Comparison of ENCODE assay signal across 17 cellular contexts in genomic region chrX:46715997-46716396, GRCh38. TPM values are rescaled to one million over a fixed set of nuclear protein-coding genes. Genes with fewer than 3 reads are reported as not detected.
DNase-seq lines count a peak whose midpoint lies in the region; FAIRE-seq and TF ChIP-seq lines count a peak whose summit lies in the region.
"Had no signal": no experiment of that assay in that cellular context is flagged by ENCODE, and none has a peak within 500 bp of the region (broad histone marks: within the 10 kb centered on the region; RNA-seq: fewer than 3 reads in every experiment).

No MANE protein-coding gene starts in this region.

- TF ChIP-seq CTCF in GM10266 (IDR thresholded peaks at IDR 0.05; ENCODE audit: control insufficient read depth, insufficient read depth, low read depth, missing control alignments): no peak

- peaks cover 21% of the 10 kb centered on the region for H3K36me3 Mint-ChIP-seq in activated CD4-positive, alpha-beta memory T cell treated with anti-CD3 and anti-CD28 coated beads, Interleukin-2, amount 10 ng/mL, durations not matched to agents 7 days and 5 days (ENCODE audit: low read depth)
- peaks cover 4% of the 10 kb centered on the region for H3K36me3 Mint-ChIP-seq in activated CD4-positive, alpha-beta memory T cell treated with anti-CD3 and anti-CD28 coated beads for 36 hours
- peaks cover 28% of the 10 kb centered on the region for H3K36me3 Mint-ChIP-seq in activated T-helper 2 cell treated with anti-CD3 and anti-CD28 coated beads, Interferon-gamma antibody, Interleukin-2, Interleukin-4, amounts not matched to agents 10 μg/mL and 5 μg/mL and 100 μg/mL, durations not matched to agents 14 hours and 24 hours and 36 hours (ENCODE audit: low read depth)
- H3K36me3 Mint-ChIP-seq: CD8-positive, alpha-beta memory T cell had no signal

- DNase-seq in activated CD4-positive, alpha-beta memory T cell treated with anti-CD3 and anti-CD28 coated beads, Interleukin-2, amount 10 ng/mL, durations not matched to agents 7 days and 5 days: no peak
- DNase-seq in activated CD4-positive, alpha-beta memory T cell treated with anti-CD3 and anti-CD28 coated beads for 36 hours: no peak
- DNase-seq in GM12892 (ENCODE audit: insufficient read length) (no peak), NCI-H187 treated with DMSO at 0.1 percent for 48 hours (lab: John Stamatoyannopoulos, UW) (no peak), GM10266 (ENCODE audit: extremely low spot score) (no peak)
- DNase-seq in activated T-helper 2 cell treated with anti-CD3 and anti-CD28 coated beads, Interferon-gamma antibody, Interleukin-2, Interleukin-4, amounts not matched to agents 10 μg/mL and 5 μg/mL and 100 μg/mL, durations not matched to agents 14 hours and 24 hours and 36 hours (ENCODE audit: low spot score): no peak
- DNase-seq in activated naive CD4-positive, alpha-beta T cell (lab: John Stamatoyannopoulos, UW): no peak
- DNase-seq: CD8-positive, alpha-beta memory T cell; DMS53; H7; HFFc6; IMR-90; NCI-H1092; NCI-H146; NCI-H2227 treated with DMSO at 0.1 percent for 48 hours; NCI-H510A treated with DMSO at 0.1 percent for 48 hours; NCI-H774 had no signal

- no peak overlapping the region for H3K4me3 Mint-ChIP-seq in activated CD4-positive, alpha-beta memory T cell treated with anti-CD3 and anti-CD28 coated beads, Interleukin-2, amount 10 ng/mL, durations not matched to agents 7 days and 5 days
- no peak overlapping the region for H3K4me3 Mint-ChIP-seq in activated CD4-positive, alpha-beta memory T cell treated with anti-CD3 and anti-CD28 coated beads for 36 hours
- H3K4me3 Mint-ChIP-seq in activated T-helper 2 cell treated with anti-CD3 and anti-CD28 coated beads, Interferon-gamma antibody, Interleukin-2, Interleukin-4, amounts not matched to agents 10 μg/mL and 5 μg/mL and 100 μg/mL, durations not matched to agents 14 hours and 24 hours and 36 hours (ENCODE audit: low read depth): peak overlapping the region; percentile 30
- H3K4me3 Mint-ChIP-seq: CD8-positive, alpha-beta memory T cell; HFFc6 had no signal

- POLR2A ChIA-PET in activated CD4-positive, alpha-beta memory T cell treated with anti-CD3 and anti-CD28 coated beads, Interleukin-2, amount 10 ng/mL, durations not matched to agents 7 days and 5 days (lab: Charles Lee): no interaction called here
- POLR2A ChIA-PET in activated CD4-positive, alpha-beta memory T cell treated with anti-CD3 and anti-CD28 coated beads for 36 hours (lab: Charles Lee): no interaction called here

- intact Hi-C loops in activated CD4-positive, alpha-beta memory T cell treated with anti-CD3 and anti-CD28 coated beads for 36 hours (cut with micrococcal nuclease): loop anchor here (10.0 kb wide), 1 partner anchor 79 kb away; no protein-coding TSS in a partner anchor
- intact Hi-C loops in activated T-helper 2 cell treated with anti-CD3 and anti-CD28 coated beads, Interferon-gamma antibody, Interleukin-2, Interleukin-4, amounts not matched to agents 10 μg/mL and 5 μg/mL and 100 μg/mL, durations not matched to agents 14 hours and 24 hours and 36 hours (cut with micrococcal nuclease): loop anchor here (1.0 to 2.0 kb wide), 2 partner anchors 11 to 43 kb away; partner anchors contain the start of gene SLC9A7

- peaks cover 3% of the 10 kb centered on the region for H3K9me3 Mint-ChIP-seq in activated CD4-positive, alpha-beta memory T cell treated with anti-CD3 and anti-CD28 coated beads, Interleukin-2, amount 10 ng/mL, durations not matched to agents 7 days and 5 days
- no peaks in the 10 kb centered on the region for H3K9me3 Mint-ChIP-seq in activated CD4-positive, alpha-beta memory T cell treated with anti-CD3 and anti-CD28 coated beads for 36 hours
- no peaks in the 10 kb centered on the region for H3K9me3 Mint-ChIP-seq in activated T-helper 2 cell treated with anti-CD3 and anti-CD28 coated beads, Interferon-gamma antibody, Interleukin-2, Interleukin-4, amounts not matched to agents 10 μg/mL and 5 μg/mL and 100 μg/mL, durations not matched to agents 14 hours and 24 hours and 36 hours
- H3K9me3 Mint-ChIP-seq: HFFc6 had no signal

- H3K27me3 Mint-ChIP-seq in activated CD4-positive, alpha-beta memory T cell treated with anti-CD3 and anti-CD28 coated beads, Interleukin-2, amount 10 ng/mL, durations not matched to agents 7 days and 5 days: no peaks in the 10 kb centered on the region
- H3K27me3 Mint-ChIP-seq in activated CD4-positive, alpha-beta memory T cell treated with anti-CD3 and anti-CD28 coated beads for 36 hours: no peaks in the 10 kb centered on the region
- H3K27me3 Mint-ChIP-seq in activated T-helper 2 cell treated with anti-CD3 and anti-CD28 coated beads, Interferon-gamma antibody, Interleukin-2, Interleukin-4, amounts not matched to agents 10 μg/mL and 5 μg/mL and 100 μg/mL, durations not matched to agents 14 hours and 24 hours and 36 hours (ENCODE audit: low read depth): no peaks in the 10 kb centered on the region

- peak; percentile 65 for FAIRE-seq in GM12892 (lab: Jason Lieb, UNC)

- H3K4me1 Mint-ChIP-seq in activated CD4-positive, alpha-beta memory T cell treated with anti-CD3 and anti-CD28 coated beads, Interleukin-2, amount 10 ng/mL, durations not matched to agents 7 days and 5 days: peaks cover 62% of the 10 kb centered on the region
- H3K4me1 Mint-ChIP-seq in activated CD4-positive, alpha-beta memory T cell treated with anti-CD3 and anti-CD28 coated beads for 36 hours (ENCODE audit: low read depth): peaks cover 55% of the 10 kb centered on the region
- peaks cover 64% of the 10 kb centered on the region for H3K4me1 Mint-ChIP-seq in activated T-helper 2 cell treated with anti-CD3 and anti-CD28 coated beads, Interferon-gamma antibody, Interleukin-2, Interleukin-4, amounts not matched to agents 10 μg/mL and 5 μg/mL and 100 μg/mL, durations not matched to agents 14 hours and 24 hours and 36 hours (ENCODE audit: low read depth)

- no peak for TF ChIP-seq POLR2A in GM12892 (IDR thresholded peaks at IDR 0.05; ENCODE audit: low read depth, low read length)

- CTCF ChIA-PET in activated CD4-positive, alpha-beta memory T cell treated with anti-CD3 and anti-CD28 coated beads, Interleukin-2, amount 10 ng/mL, durations not matched to agents 7 days and 5 days (lab: Charles Lee): no interaction called here
- CTCF ChIA-PET in activated CD4-positive, alpha-beta memory T cell treated with anti-CD3 and anti-CD28 coated beads for 36 hours (lab: Charles Lee): interaction anchor here (0.8 kb wide), 1 partner anchor 120 kb away, joined by 3 read pairs; no protein-coding TSS in a partner anchor

- H3K27ac Mint-ChIP-seq in activated CD4-positive, alpha-beta memory T cell treated with anti-CD3 and anti-CD28 coated beads, Interleukin-2, amount 10 ng/mL, durations not matched to agents 7 days and 5 days: peak overlapping the region; percentile 61
- H3K27ac Mint-ChIP-seq in activated CD4-positive, alpha-beta memory T cell treated with anti-CD3 and anti-CD28 coated beads for 36 hours: no peak overlapping the region
- H3K27ac Mint-ChIP-seq in activated T-helper 2 cell treated with anti-CD3 and anti-CD28 coated beads, Interferon-gamma antibody, Interleukin-2, Interleukin-4, amounts not matched to agents 10 μg/mL and 5 μg/mL and 100 μg/mL, durations not matched to agents 14 hours and 24 hours and 36 hours: peak overlapping the region; percentile 55
- H3K27ac Mint-ChIP-seq: CD8-positive, alpha-beta memory T cell; HFFc6 had no signal

RNA-seq across cellular contexts. Expression of gene SLC9A7, which starts 42.9 kb away (rescaled TPM):
- 10 to 100 TPM; 10.8 to 12.0 TPM for total RNA-seq in activated CD4-positive, alpha-beta memory T cell treated with anti-CD3 and anti-CD28 coated beads, Interleukin-2, amount 10 ng/mL, durations not matched to agents 7 days and 5 days
- 10 to 100 TPM; 17.7 to 17.8 TPM for total RNA-seq in activated CD4-positive, alpha-beta memory T cell treated with anti-CD3 and anti-CD28 coated beads for 36 hours
- 23.1 TPM for polyA plus RNA-seq in GM12892 (2012; ENCODE audit: missing spikeins)
- total RNA-seq in activated T-helper 2 cell treated with anti-CD3 and anti-CD28 coated beads, Interferon-gamma antibody, Interleukin-2, Interleukin-4, amounts not matched to agents 10 μg/mL and 5 μg/mL and 100 μg/mL, durations not matched to agents 14 hours and 24 hours and 36 hours: 42.5 and 44.2 TPM in 2 replicates
